ENCODE assay signal across 1 cellular context in genomic region chr5:116765441-116765840, GRCh38.
TF ChIP-seq lines count a peak whose summit lies in the region.

No MANE protein-coding gene starts in this region.

TF ChIP-seq in HEK293, 187 proteins besides CTCF, POLR2A, EP300 and RAD21 (continued from another document and continues in another):
- TF ChIP-seq, protein P1, sequence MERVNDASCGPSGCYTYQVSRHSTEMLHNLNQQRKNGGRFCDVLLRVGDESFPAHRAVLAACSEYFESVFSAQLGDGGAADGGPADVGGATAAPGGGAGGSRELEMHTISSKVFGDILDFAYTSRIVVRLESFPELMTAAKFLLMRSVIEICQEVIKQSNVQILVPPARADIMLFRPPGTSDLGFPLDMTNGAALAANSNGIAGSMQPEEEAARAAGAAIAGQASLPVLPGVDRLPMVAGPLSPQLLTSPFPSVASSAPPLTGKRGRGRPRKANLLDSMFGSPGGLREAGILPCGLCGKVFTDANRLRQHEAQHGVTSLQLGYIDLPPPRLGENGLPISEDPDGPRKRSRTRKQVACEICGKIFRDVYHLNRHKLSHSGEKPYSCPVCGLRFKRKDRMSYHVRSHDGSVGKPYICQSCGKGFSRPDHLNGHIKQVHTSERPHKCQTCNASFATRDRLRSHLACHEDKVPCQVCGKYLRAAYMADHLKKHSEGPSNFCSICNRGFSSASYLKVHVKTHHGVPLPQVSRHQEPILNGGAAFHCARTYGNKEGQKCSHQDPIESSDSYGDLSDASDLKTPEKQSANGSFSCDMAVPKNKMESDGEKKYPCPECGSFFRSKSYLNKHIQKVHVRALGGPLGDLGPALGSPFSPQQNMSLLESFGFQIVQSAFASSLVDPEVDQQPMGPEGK (tag by site-specific recombination; IDR thresholded peaks at IDR 0.05): no peak
- no peak for TF ChIP-seq KLF1 (tag by site-specific recombination; IDR thresholded peaks at IDR 0.05)
- TF ChIP-seq ZNF645 (tag by site-specific recombination; IDR thresholded peaks at IDR 0.05): no peak
- no peak for TF ChIP-seq BCL11A (tag by site-specific recombination; IDR thresholded peaks at IDR 0.05; ENCODE audit: low read depth)
- TF ChIP-seq, protein P2, sequence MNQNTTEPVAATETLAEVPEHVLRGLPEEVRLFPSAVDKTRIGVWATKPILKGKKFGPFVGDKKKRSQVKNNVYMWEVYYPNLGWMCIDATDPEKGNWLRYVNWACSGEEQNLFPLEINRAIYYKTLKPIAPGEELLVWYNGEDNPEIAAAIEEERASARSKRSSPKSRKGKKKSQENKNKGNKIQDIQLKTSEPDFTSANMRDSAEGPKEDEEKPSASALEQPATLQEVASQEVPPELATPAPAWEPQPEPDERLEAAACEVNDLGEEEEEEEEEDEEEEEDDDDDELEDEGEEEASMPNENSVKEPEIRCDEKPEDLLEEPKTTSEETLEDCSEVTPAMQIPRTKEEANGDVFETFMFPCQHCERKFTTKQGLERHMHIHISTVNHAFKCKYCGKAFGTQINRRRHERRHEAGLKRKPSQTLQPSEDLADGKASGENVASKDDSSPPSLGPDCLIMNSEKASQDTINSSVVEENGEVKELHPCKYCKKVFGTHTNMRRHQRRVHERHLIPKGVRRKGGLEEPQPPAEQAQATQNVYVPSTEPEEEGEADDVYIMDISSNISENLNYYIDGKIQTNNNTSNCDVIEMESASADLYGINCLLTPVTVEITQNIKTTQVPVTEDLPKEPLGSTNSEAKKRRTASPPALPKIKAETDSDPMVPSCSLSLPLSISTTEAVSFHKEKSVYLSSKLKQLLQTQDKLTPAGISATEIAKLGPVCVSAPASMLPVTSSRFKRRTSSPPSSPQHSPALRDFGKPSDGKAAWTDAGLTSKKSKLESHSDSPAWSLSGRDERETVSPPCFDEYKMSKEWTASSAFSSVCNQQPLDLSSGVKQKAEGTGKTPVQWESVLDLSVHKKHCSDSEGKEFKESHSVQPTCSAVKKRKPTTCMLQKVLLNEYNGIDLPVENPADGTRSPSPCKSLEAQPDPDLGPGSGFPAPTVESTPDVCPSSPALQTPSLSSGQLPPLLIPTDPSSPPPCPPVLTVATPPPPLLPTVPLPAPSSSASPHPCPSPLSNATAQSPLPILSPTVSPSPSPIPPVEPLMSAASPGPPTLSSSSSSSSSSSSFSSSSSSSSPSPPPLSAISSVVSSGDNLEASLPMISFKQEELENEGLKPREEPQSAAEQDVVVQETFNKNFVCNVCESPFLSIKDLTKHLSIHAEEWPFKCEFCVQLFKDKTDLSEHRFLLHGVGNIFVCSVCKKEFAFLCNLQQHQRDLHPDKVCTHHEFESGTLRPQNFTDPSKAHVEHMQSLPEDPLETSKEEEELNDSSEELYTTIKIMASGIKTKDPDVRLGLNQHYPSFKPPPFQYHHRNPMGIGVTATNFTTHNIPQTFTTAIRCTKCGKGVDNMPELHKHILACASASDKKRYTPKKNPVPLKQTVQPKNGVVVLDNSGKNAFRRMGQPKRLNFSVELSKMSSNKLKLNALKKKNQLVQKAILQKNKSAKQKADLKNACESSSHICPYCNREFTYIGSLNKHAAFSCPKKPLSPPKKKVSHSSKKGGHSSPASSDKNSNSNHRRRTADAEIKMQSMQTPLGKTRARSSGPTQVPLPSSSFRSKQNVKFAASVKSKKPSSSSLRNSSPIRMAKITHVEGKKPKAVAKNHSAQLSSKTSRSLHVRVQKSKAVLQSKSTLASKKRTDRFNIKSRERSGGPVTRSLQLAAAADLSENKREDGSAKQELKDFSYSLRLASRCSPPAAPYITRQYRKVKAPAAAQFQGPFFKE (tag by site-specific recombination; IDR thresholded peaks at IDR 0.05; ENCODE audit: borderline replicate concordance): no peak
- no peak for TF ChIP-seq ZBTB10 (tag by site-specific recombination; IDR thresholded peaks at IDR 0.05)
- no peak for TF ChIP-seq ZNF223 (tag by site-specific recombination; IDR thresholded peaks at IDR 0.05)
- TF ChIP-seq ZNF324 (tag by site-specific recombination; IDR thresholded peaks at IDR 0.05): no peak
- no peak for TF ChIP-seq ZNF2 (tag by site-specific recombination; IDR thresholded peaks at IDR 0.05)
- TF ChIP-seq, protein P3, sequence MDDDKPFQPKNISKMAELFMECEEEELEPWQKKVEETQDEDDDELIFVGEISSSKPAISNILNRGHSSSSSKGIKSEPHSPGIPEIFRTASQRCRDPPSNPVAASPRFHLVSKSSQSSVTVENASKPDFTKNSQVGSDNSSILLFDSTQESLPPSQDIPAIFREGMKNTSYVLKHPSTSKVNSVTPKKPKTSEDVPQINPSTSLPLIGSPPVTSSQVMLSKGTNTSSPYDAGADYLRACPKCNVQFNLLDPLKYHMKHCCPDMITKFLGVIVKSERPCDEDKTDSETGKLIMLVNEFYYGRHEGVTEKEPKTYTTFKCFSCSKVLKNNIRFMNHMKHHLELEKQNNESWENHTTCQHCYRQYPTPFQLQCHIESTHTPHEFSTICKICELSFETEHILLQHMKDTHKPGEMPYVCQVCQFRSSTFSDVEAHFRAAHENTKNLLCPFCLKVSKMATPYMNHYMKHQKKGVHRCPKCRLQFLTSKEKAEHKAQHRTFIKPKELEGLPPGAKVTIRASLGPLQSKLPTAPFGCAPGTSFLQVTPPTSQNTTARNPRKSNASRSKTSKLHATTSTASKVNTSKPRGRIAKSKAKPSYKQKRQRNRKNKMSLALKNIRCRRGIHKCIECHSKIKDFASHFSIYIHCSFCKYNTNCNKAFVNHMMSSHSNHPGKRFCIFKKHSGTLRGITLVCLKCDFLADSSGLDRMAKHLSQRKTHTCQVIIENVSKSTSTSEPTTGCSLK (tag by site-specific recombination; IDR thresholded peaks at IDR 0.05): no peak
- peak; percentile 57 for TF ChIP-seq ZNF692 (tag by site-specific recombination; IDR thresholded peaks at IDR 0.05)
- no peak for TF ChIP-seq WT1 (tag by site-specific recombination; IDR thresholded peaks at IDR 0.05)
- TF ChIP-seq ZNF660 (tag by site-specific recombination; IDR thresholded peaks at IDR 0.05): 0 out of 2 replicates have a peak, but pooled peaks have one; percentile 34
- no peak for TF ChIP-seq ZNF133 (tag by site-specific recombination; IDR thresholded peaks at IDR 0.05)
- TF ChIP-seq ZNF391 (tag by site-specific recombination; IDR thresholded peaks at IDR 0.05; ENCODE audit: borderline replicate concordance, low read depth): no peak
- no peak for TF ChIP-seq ZNF121 (tag by site-specific recombination; IDR thresholded peaks at IDR 0.05)
- TF ChIP-seq, protein P4, sequence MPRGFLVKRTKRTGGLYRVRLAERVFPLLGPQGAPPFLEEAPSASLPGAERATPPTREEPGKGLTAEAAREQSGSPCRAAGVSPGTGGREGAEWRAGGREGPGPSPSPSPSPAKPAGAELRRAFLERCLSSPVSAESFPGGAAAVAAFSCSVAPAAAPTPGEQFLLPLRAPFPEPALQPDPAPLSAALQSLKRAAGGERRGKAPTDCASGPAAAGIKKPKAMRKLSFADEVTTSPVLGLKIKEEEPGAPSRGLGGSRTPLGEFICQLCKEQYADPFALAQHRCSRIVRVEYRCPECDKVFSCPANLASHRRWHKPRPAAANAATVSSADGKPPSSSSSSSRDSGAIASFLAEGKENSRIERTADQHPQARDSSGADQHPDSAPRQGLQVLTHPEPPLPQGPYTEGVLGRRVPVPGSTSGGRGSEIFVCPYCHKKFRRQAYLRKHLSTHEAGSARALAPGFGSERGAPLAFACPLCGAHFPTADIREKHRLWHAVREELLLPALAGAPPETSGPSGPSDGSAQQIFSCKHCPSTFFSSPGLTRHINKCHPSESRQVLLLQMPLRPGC (tag by site-specific recombination; IDR thresholded peaks at IDR 0.05): no peak
- TF ChIP-seq, protein P5, sequence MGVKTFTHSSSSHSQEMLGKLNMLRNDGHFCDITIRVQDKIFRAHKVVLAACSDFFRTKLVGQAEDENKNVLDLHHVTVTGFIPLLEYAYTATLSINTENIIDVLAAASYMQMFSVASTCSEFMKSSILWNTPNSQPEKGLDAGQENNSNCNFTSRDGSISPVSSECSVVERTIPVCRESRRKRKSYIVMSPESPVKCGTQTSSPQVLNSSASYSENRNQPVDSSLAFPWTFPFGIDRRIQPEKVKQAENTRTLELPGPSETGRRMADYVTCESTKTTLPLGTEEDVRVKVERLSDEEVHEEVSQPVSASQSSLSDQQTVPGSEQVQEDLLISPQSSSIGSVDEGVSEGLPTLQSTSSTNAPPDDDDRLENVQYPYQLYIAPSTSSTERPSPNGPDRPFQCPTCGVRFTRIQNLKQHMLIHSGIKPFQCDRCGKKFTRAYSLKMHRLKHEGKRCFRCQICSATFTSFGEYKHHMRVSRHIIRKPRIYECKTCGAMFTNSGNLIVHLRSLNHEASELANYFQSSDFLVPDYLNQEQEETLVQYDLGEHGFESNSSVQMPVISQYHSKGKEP (tag by site-specific recombination; IDR thresholded peaks at IDR 0.05): no peak
- no peak for TF ChIP-seq ZSCAN23 (tag by site-specific recombination; IDR thresholded peaks at IDR 0.05)
- no peak for TF ChIP-seq ZNF404 (tag by site-specific recombination; IDR thresholded peaks at IDR 0.05)
- TF ChIP-seq, protein P6, sequence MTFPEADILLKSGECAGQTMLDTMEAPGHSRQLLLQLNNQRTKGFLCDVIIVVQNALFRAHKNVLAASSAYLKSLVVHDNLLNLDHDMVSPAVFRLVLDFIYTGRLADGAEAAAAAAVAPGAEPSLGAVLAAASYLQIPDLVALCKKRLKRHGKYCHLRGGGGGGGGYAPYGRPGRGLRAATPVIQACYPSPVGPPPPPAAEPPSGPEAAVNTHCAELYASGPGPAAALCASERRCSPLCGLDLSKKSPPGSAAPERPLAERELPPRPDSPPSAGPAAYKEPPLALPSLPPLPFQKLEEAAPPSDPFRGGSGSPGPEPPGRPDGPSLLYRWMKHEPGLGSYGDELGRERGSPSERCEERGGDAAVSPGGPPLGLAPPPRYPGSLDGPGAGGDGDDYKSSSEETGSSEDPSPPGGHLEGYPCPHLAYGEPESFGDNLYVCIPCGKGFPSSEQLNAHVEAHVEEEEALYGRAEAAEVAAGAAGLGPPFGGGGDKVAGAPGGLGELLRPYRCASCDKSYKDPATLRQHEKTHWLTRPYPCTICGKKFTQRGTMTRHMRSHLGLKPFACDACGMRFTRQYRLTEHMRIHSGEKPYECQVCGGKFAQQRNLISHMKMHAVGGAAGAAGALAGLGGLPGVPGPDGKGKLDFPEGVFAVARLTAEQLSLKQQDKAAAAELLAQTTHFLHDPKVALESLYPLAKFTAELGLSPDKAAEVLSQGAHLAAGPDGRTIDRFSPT (tag by site-specific recombination; IDR thresholded peaks at IDR 0.05): no peak
- TF ChIP-seq PRDM4 (tag by site-specific recombination; IDR thresholded peaks at IDR 0.05): peak; percentile 84
- TF ChIP-seq ZNF174 (tag by site-specific recombination; IDR thresholded peaks at IDR 0.05): no peak
- TF ChIP-seq HOXC10 (CRISPR knock-in tag; IDR thresholded peaks at IDR 0.05): no peak
- TF ChIP-seq ZEB2 (tag by site-specific recombination; IDR thresholded peaks at IDR 0.05): peak; percentile 74; the same call in 1 of the 2 replicates
- TF ChIP-seq ZNF266 (tag by site-specific recombination; IDR thresholded peaks at IDR 0.05; ENCODE audit: low read depth): no peak
- no peak for TF ChIP-seq ZFHX2 (tag by site-specific recombination; conservative IDR thresholded peaks at IDR 0.05)
- no peak for TF ChIP-seq ZFP3 (tag by site-specific recombination; IDR thresholded peaks at IDR 0.05; ENCODE audit: low read depth)
- TF ChIP-seq KLF16 (tag by site-specific recombination; IDR thresholded peaks at IDR 0.05): no peak
- TF ChIP-seq SCRT2 (tag by site-specific recombination; IDR thresholded peaks at IDR 0.05): 0 out of 2 replicates have a peak, but pooled peaks have one; percentile 23
- no peak for TF ChIP-seq ZNF473 (tag by site-specific recombination; IDR thresholded peaks at IDR 0.05)
